Comparison of ENCODE assay signal across 18 cellular contexts in genomic region chr2:217058791-217059755, GRCh38.
A peak's percentile ranks its signal among the peaks of the same experiment; 100 is the strongest.
DNase-seq lines count a peak whose midpoint lies in the region; ATAC-seq and TF ChIP-seq lines count a peak whose summit lies in the region.
"Had no signal": no experiment of that assay in that cellular context is flagged by ENCODE, and none has a peak within 500 bp of the region (broad histone marks: within the 10 kb centered on the region; RNA-seq: fewer than 3 reads in every experiment).

No MANE protein-coding gene starts in this region.

- H3K36me3 ChIP-seq in endodermal cell (ENCODE audit: control insufficient read depth, insufficient read depth, low read length): no peaks in the 10 kb centered on the region
- no peaks in the 10 kb centered on the region for H3K36me3 ChIP-seq in osteoblast (ENCODE audit: insufficient read depth, low read length)
- H3K36me3 ChIP-seq: adrenal gland had no signal

- no peaks in the 10 kb centered on the region for H4K20me1 ChIP-seq in osteoblast (ENCODE audit: insufficient read depth, low read length)

- ATAC-seq in Right ventricle myocardium superior (ENCODE audit: poor library complexity) (peak; percentile 31), left cardiac atrium (no peak), GM18517 (IDR thresholded peaks at IDR 0.05; ENCODE audit: unreplicated experiment) (no peak)
- ATAC-seq: HCT116 had no signal

- H2AFZ ChIP-seq in osteoblast (ENCODE audit: low read length): no peak overlapping the region
- H2AFZ ChIP-seq: PC-9 had no signal

- no peak overlapping the region for H3K9ac ChIP-seq in endodermal cell (ENCODE audit: extremely low read depth, low read length, poor library complexity, severe bottlenecking)

- DNase-seq in Right ventricle myocardium superior (no peak), left cardiac atrium (no peak), LNCaP clone FGC (ENCODE audit: low read depth) (no peak), endodermal cell (no peak), lung microvascular endothelial cell (ENCODE audit: low read depth in 2 of 2) (peak; percentile 73 to 85), osteoblast (ENCODE audit: insufficient read length, low spot score, missing footprints) (no peak), SW 1271 (lab: John Stamatoyannopoulos, UW) (no peak)
- DNase-seq: activated CD4-positive, alpha-beta T cell treated with anti-CD3 and anti-CD28 coated beads, Interleukin-2, amount 50 U/mL, for 1 hour; activated gamma-delta T cell; caudate nucleus; Kasumi-1; NCI-H524; PC-9; T1000 had no signal

- H3K4me1 ChIP-seq in endodermal cell (ENCODE audit: control insufficient read depth, insufficient read depth, low read length): peaks cover 7% of the 10 kb centered on the region
- peaks cover 32% of the 10 kb centered on the region for H3K4me1 ChIP-seq in osteoblast (ENCODE audit: insufficient read depth, low read length)
- H3K4me1 ChIP-seq: adrenal gland had no signal

- H3K27me3 Mint-ChIP-seq in endodermal cell (ENCODE audit: insufficient read depth): peaks cover 7% of the 10 kb centered on the region

- H3K4me3 ChIP-seq in LNCaP clone FGC (ENCODE audit: low read depth, low read length) (no peak overlapping the region), endodermal cell (ENCODE audit: low read length) (no peak overlapping the region), osteoblast (ENCODE audit: insufficient read depth, low read length) (no peak overlapping the region)
- H3K4me3 ChIP-seq: adrenal gland, PC-9, SK-N-MC had no signal

- no peaks in the 10 kb centered on the region for H3K79me2 ChIP-seq in osteoblast (ENCODE audit: insufficient read depth, low read length)

- H3K27ac Mint-ChIP-seq in endodermal cell: no peak overlapping the region

- 94 to 96% methylated on average over 3 to 4 of the region's 4 CpGs for WGBS in endodermal cell (ENCODE audit: insufficient coverage in 1 of 2, insufficient read length in 1 of 2), 2 experiments

- H3K27ac ChIP-seq in endodermal cell (ENCODE audit: low read depth, low read length) (no peak overlapping the region), osteoblast (ENCODE audit: low read depth, low read length) (no peak overlapping the region)
- H3K27ac ChIP-seq: PC-9, SK-N-MC had no signal

- no peaks in the 10 kb centered on the region for H3K9me3 Mint-ChIP-seq in endodermal cell

- no peak overlapping the region for H3K4me2 ChIP-seq in osteoblast (ENCODE audit: insufficient read depth, low read length)
- H3K4me2 ChIP-seq: PC-9 had no signal

- H3K27me3 ChIP-seq in endodermal cell (ENCODE audit: control insufficient read depth, insufficient read depth, low read length, poor library complexity, severe bottlenecking): no peaks in the 10 kb centered on the region
- no peaks in the 10 kb centered on the region for H3K27me3 ChIP-seq in osteoblast (ENCODE audit: insufficient read depth, low read length)
- H3K27me3 ChIP-seq: adrenal gland had no signal

- H3K9me3 ChIP-seq in endodermal cell (ENCODE audit: control insufficient read depth, low read length) (no peaks in the 10 kb centered on the region), osteoblast (ENCODE audit: low read depth, low read length) (no peaks in the 10 kb centered on the region)
- H3K9me3 ChIP-seq: adrenal gland had no signal

- intact Hi-C loops in Right ventricle myocardium superior (cut with DNase I) (no loop called here), left cardiac atrium (cut with DNase I) (no loop called here)

- H3K36me3 Mint-ChIP-seq in endodermal cell (ENCODE audit: low read depth): no peaks in the 10 kb centered on the region

- peaks cover 8% of the 10 kb centered on the region for H3K4me1 Mint-ChIP-seq in endodermal cell

- TF ChIP-seq CTCF in LNCaP clone FGC (IDR thresholded peaks at IDR 0.05; ENCODE audit: control insufficient read depth, extremely low read depth, insufficient read depth): 0 out of 2 replicates have a peak, but pooled peaks have one; percentile 4
- TF ChIP-seq CTCF in endodermal cell (conservative IDR thresholded peaks at IDR 0.05): peak; percentile 18
- no peak for TF ChIP-seq CTCF in osteoblast (IDR thresholded peaks at IDR 0.05; ENCODE audit: extremely low read depth, low read depth, low read length)

- no peak overlapping the region for H3K4me3 Mint-ChIP-seq in endodermal cell

Comparison
In these comparisons a context has a peak if more than half of its experiments do, and no peak if none do; other contexts are left out.
1. DNase-seq: peak in lung microvascular endothelial cell (2 of 2); none in Right ventricle myocardium superior (single experiment), left cardiac atrium (single experiment), LNCaP clone FGC (single experiment), endodermal cell (single experiment), osteoblast (single experiment) and SW 1271 (0 of 2).